8 cellular contexts compared by ENCODE assay signal in the genomic region with DNA sequence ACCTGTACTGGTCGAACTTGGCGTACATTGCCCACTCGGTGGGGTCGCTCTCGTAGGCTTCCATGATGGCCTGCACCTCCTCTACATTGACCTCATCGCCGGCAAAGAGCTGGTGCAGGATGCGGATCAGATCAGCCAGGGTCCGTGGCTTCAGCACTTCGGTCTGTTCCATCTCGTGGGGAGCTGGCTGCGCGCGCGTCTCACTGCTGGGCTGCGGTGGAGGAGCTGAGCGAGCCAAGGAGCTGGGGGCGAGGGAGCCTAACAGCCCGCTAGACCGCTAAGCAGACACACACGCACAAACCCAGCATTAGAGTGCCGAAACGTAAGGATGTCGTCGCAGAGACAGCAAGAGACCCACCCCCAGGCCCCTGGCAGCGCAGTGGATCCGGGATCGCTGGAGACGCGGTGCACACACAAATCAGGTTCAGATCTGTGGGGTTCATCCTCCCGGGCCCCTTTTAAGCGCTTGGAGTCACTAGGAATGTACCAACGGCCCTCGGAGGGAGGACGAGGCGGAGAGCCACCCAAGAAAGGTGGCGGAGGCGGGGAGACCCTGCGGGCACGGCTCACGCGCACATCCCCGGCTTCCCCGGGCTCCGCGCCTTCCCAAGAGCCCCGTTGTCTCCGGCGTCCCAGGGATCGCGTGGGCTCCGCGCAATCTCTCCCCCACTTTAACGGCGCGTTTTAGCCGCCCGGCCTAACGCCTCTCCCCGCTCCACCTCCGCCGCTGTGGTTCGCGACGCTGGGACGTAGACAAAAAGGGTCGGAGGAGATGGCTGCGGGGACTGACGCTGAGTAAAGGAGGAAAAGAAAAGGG. TPM values are rescaled to one million over a fixed set of nuclear protein-coding genes. Genes with fewer than 3 reads are reported as not detected.
DNase-seq lines count a peak whose midpoint lies in the region; ATAC-seq and TF ChIP-seq lines count a peak whose summit lies in the region.

Gene CDO1 (minus strand): TSS at position 434 of the 817 bp plus-strand sequence. CDS start 262 bp downstream, at position 172.

- TF ChIP-seq CTCF in BJ (IDR thresholded peaks at IDR 0.05; ENCODE audit: insufficient read depth, low read depth, low read length) (no peak), esophagus squamous epithelium (IDR thresholded peaks at IDR 0.05) (no peak), mesothelial cell of epicardium (IDR thresholded peaks at IDR 0.05; ENCODE audit: unreplicated experiment) (no peak), suprapubic skin (IDR thresholded peaks at IDR 0.05) (no peak)

- H3K4me3 ChIP-seq in BJ (ENCODE audit: low read depth, low read length) = peak within 1 kb of the TSS; percentile 46
- peak within 1 kb of the TSS; percentile 26 to 63 (median 47) for H3K4me3 ChIP-seq in esophagus squamous epithelium
- peak within 1 kb of the TSS; percentile 53 for H3K4me3 ChIP-seq in suprapubic skin

- H3K9me3 ChIP-seq in esophagus squamous epithelium = no peaks in the 10 kb centered on the region
- H3K9me3 ChIP-seq in suprapubic skin = no peaks in the 10 kb centered on the region

- POLR2A ChIA-PET in BJ (lab: Charles Lee) = no interaction called here

- peak within 1 kb of the TSS; percentile 57 to 75 (median 72) for H3K27ac ChIP-seq in esophagus squamous epithelium
- H3K27ac ChIP-seq in suprapubic skin = peak within 1 kb of the TSS; percentile 61

- peaks cover 79% of the 10 kb centered on the region for H3K27me3 Mint-ChIP-seq in activated T-cell treated with anti-CD3 and anti-CD28 coated beads, Interleukin-2, amount 50 U/mL, for 24 hours
- peaks cover 28% of the 10 kb centered on the region for H3K27me3 Mint-ChIP-seq in mesothelial cell of epicardium (ENCODE audit: low read depth)

- H3K36me3 Mint-ChIP-seq in activated T-cell treated with anti-CD3 and anti-CD28 coated beads, Interleukin-2, amount 50 U/mL, for 24 hours (ENCODE audit: low read depth) = no peaks in the 10 kb centered on the region
- H3K36me3 Mint-ChIP-seq in mesothelial cell of epicardium = no peaks in the 10 kb centered on the region

- peaks cover 22% of the 10 kb centered on the region for H3K4me1 Mint-ChIP-seq in activated T-cell treated with anti-CD3 and anti-CD28 coated beads, Interleukin-2, amount 50 U/mL, for 24 hours (ENCODE audit: low read depth)
- H3K4me1 Mint-ChIP-seq in mesothelial cell of epicardium = peaks cover 24% of the 10 kb centered on the region

- CTCF ChIA-PET in BJ (lab: Yijun Ruan, JAX) = interaction anchor here (1.1 to 1.4 kb wide), 2 partner anchors 15 to 16 kb away, joined by 3 read pairs; no protein-coding TSS in a partner anchor

- H3K4me1 ChIP-seq in esophagus squamous epithelium = peaks cover 11 to 17% (median 12%) of the 10 kb centered on the region in 3 donors
- peaks cover 20% of the 10 kb centered on the region for H3K4me1 ChIP-seq in suprapubic skin

- peaks cover 9% of the 10 kb centered on the region for H3K27me3 ChIP-seq in BJ (ENCODE audit: control insufficient read depth, insufficient read depth, low read length)
- H3K27me3 ChIP-seq in esophagus squamous epithelium = peaks cover 0 to 76% (median 12%) of the 10 kb centered on the region in 4 donors
- H3K27me3 ChIP-seq in suprapubic skin = peaks cover 42% of the 10 kb centered on the region

- peak in 1 of 4 donors; percentile 28 for TF ChIP-seq POLR2A in esophagus squamous epithelium (IDR thresholded peaks at IDR 0.05)
- TF ChIP-seq POLR2A in suprapubic skin (IDR thresholded peaks at IDR 0.05) = peak in 1 of 2 donors; percentile 25

- no peak for TF ChIP-seq EP300 in suprapubic skin (IDR thresholded peaks at IDR 0.05)

- H3K9me3 Mint-ChIP-seq in activated T-cell treated with anti-CD3 and anti-CD28 coated beads, Interleukin-2, amount 50 U/mL, for 24 hours = no peaks in the 10 kb centered on the region
- H3K9me3 Mint-ChIP-seq in mesothelial cell of epicardium = no peaks in the 10 kb centered on the region

- intact Hi-C loops in esophagus squamous epithelium (cut with DNase I) = no loop called here

- H3K36me3 ChIP-seq in BJ (ENCODE audit: control insufficient read depth, insufficient read depth, low read length) = no peaks in the 10 kb centered on the region
- no peaks in the 10 kb centered on the region for H3K36me3 ChIP-seq in esophagus squamous epithelium
- H3K36me3 ChIP-seq in suprapubic skin = no peaks in the 10 kb centered on the region

- ATAC-seq in HG03139 (IDR thresholded peaks at IDR 0.05; ENCODE audit: unreplicated experiment) = peak; percentile 52
- no peak for ATAC-seq in GM19328 (IDR thresholded peaks at IDR 0.05; ENCODE audit: unreplicated experiment)

- WGBS in esophagus squamous epithelium, 2 donors = 0 to 5% methylated on average over 8 to 20 of the region's 69 CpGs
- under 1% methylated on average over 48 of the region's 69 CpGs for WGBS in suprapubic skin

- no peak within 1 kb of the TSS for H3K27ac Mint-ChIP-seq in activated T-cell treated with anti-CD3 and anti-CD28 coated beads, Interleukin-2, amount 50 U/mL, for 24 hours
- H3K27ac Mint-ChIP-seq in mesothelial cell of epicardium = peak within 1 kb of the TSS; percentile 93

- H3K4me3 Mint-ChIP-seq in activated T-cell treated with anti-CD3 and anti-CD28 coated beads, Interleukin-2, amount 50 U/mL, for 24 hours = peak within 1 kb of the TSS; percentile 71
- H3K4me3 Mint-ChIP-seq in mesothelial cell of epicardium = peak within 1 kb of the TSS; percentile 93

- DNase-seq in BJ (ENCODE audit: low read depth) = no peak
- DNase-seq in activated T-cell treated with anti-CD3 and anti-CD28 coated beads, Interleukin-2, amount 50 U/mL, for 24 hours = peak; percentile 55
- DNase-seq in esophagus squamous epithelium (lab: John Stamatoyannopoulos, UW) = no peak
- DNase-seq in mesothelial cell of epicardium (ENCODE audit: low spot score in 2 of 2, unreplicated experiment in 2 of 2) = peak; percentile 42 to 72
- peak; percentile 70 to 82 for DNase-seq in suprapubic skin (ENCODE audit: low spot score in 2 of 2)
- no peak for DNase-seq in NCI-H2107 treated with DMSO at 0.1 percent for 48 hours (lab: John Stamatoyannopoulos, UW; ENCODE audit: unreplicated experiment)

RNA-seq across cellular contexts. Expression of gene CDO1, which starts in this region (rescaled TPM):
- 1.8 and 2.0 TPM in 2 replicates for polyA plus RNA-seq in BJ (2011; rRNA removed)
- 1.4 and 1.8 TPM in 2 replicates for polyA minus RNA-seq in BJ (2011; rRNA and poly(A)+ RNA removed)
- 1 to 10 TPM in 2 of 4 donors, under 1 TPM in 1, not detected in 1; 0.75 to 6.7 (median 5.7) TPM for total RNA-seq in esophagus squamous epithelium
- total RNA-seq in mesothelial cell of epicardium = 9.9 to 13.1 TPM (median 11.8 TPM) in 3 replicates
- total RNA-seq in suprapubic skin = 1 to 10 TPM; 2.6 to 6.0 (median 4.4) TPM

Comparison
In these comparisons a context has a peak if more than half of its experiments do, and no peak if none do; other contexts are left out.
1. DNase-seq: peak in activated T-cell treated with anti-CD3 and anti-CD28 coated beads, Interleukin-2, amount 50 U/mL, for 24 hours (single experiment), mesothelial cell of epicardium (2 of 2) and suprapubic skin (2 of 2); none in BJ (single experiment), esophagus squamous epithelium (single experiment) and NCI-H2107 treated with DMSO at 0.1 percent for 48 hours (single experiment).
2. Peak in every context shown above with its lines, with median percentiles within 50 percentile points of each other: H3K4me3 ChIP-seq.